17 cellular contexts compared by ENCODE assay signal in genomic region chr5:136025900-136026299, GRCh38. TPM values are rescaled to one million over a fixed set of nuclear protein-coding genes. Genes with fewer than 3 reads are reported as not detected.
DNase-seq lines count a peak whose midpoint lies in the region; ATAC-seq, FAIRE-seq and TF ChIP-seq lines count a peak whose summit lies in the region.
"Had no signal": no experiment of that assay in that cellular context is flagged by ENCODE, and none has a peak within 500 bp of the region (broad histone marks: within the 10 kb centered on the region; RNA-seq: fewer than 3 reads in every experiment).

No MANE protein-coding gene starts in this region.

- H3K9ac ChIP-seq in rectal smooth muscle tissue (ENCODE audit: low read length) = no peak overlapping the region
- H3K9ac ChIP-seq: neural progenitor cell had no signal

- FAIRE-seq in frontal cortex (lab: Jason Lieb, UNC) = no peak
- FAIRE-seq: A204.1 had no signal

- intact Hi-C loops in Right ventricle myocardium superior (cut with DNase I) = no loop called here
- intact Hi-C loops in cardiac septum (cut with DNase I) = no loop called here
- intact Hi-C loops in activated CD8-positive, alpha-beta T cell treated with anti-CD3 and anti-CD28 coated beads for 36 hours (cut with micrococcal nuclease) = no loop called here

- H3K27me3 Mint-ChIP-seq in activated CD8-positive, alpha-beta T cell treated with anti-CD3 and anti-CD28 coated beads for 36 hours = peaks cover 40% of the 10 kb centered on the region

- H3K27ac ChIP-seq in rectal smooth muscle tissue (ENCODE audit: low read depth, low read length) = peak overlapping the region; percentile 44
- H3K27ac ChIP-seq: breast epithelium, neural progenitor cell had no signal

- H3K4me3 Mint-ChIP-seq in activated CD8-positive, alpha-beta T cell treated with anti-CD3 and anti-CD28 coated beads for 36 hours = no peak overlapping the region
- H3K4me3 Mint-ChIP-seq: activated naive CD8-positive, alpha-beta T cell; CD4-positive, alpha-beta memory T cell; neural progenitor cell had no signal

- no peak for TF ChIP-seq CTCF in activated CD8-positive, alpha-beta T cell treated with anti-CD3 and anti-CD28 coated beads for 36 hours (IDR thresholded peaks at IDR 0.05)

- POLR2A ChIA-PET in activated CD8-positive, alpha-beta T cell treated with anti-CD3 and anti-CD28 coated beads for 36 hours (lab: Charles Lee) = no interaction called here

- DNase-seq in Right ventricle myocardium superior (no peak), cardiac septum (ENCODE audit: low spot score) (no peak), frontal cortex (ENCODE audit: low spot score in 2 of 2) (peak; percentile 31 to 44), epidermal melanocyte (ENCODE audit: insufficient read length, low spot score) (no peak)
- DNase-seq in activated CD8-positive, alpha-beta T cell treated with anti-CD3 and anti-CD28 coated beads for 36 hours = no peak
- DNase-seq: activated CD4-positive, alpha-beta T cell treated with anti-CD3 and anti-CD28 coated beads, Interleukin-2, amount 50 U/mL, for 1 hour; CD4-positive, alpha-beta memory T cell; effector CD4-positive, alpha-beta T cell; EL had no signal

- no peak overlapping the region for H3K27ac Mint-ChIP-seq in activated CD8-positive, alpha-beta T cell treated with anti-CD3 and anti-CD28 coated beads for 36 hours
- H3K27ac Mint-ChIP-seq: activated naive CD8-positive, alpha-beta T cell; neural progenitor cell had no signal

- no peak overlapping the region for H3K4me3 ChIP-seq in rectal smooth muscle tissue (ENCODE audit: low read length)
- H3K4me3 ChIP-seq: breast epithelium, neural progenitor cell had no signal

- H3K4me1 ChIP-seq in rectal smooth muscle tissue (ENCODE audit: control insufficient read depth, insufficient read depth, low read length) = peaks cover 11% of the 10 kb centered on the region

- CTCF ChIA-PET in activated CD8-positive, alpha-beta T cell treated with anti-CD3 and anti-CD28 coated beads for 36 hours (lab: Charles Lee) = interaction anchor here (0.7 to 1.6 kb wide), 4 partner anchors 11 to 48 kb away, joined by 3 to 5 read pairs (median 4); no protein-coding TSS in a partner anchor

- no peaks in the 10 kb centered on the region for H3K36me3 Mint-ChIP-seq in activated CD8-positive, alpha-beta T cell treated with anti-CD3 and anti-CD28 coated beads for 36 hours (ENCODE audit: low read depth)
- H3K36me3 Mint-ChIP-seq: activated naive CD8-positive, alpha-beta T cell; CD4-positive, alpha-beta memory T cell; neural progenitor cell had no signal

- no peaks in the 10 kb centered on the region for H3K4me1 Mint-ChIP-seq in activated CD8-positive, alpha-beta T cell treated with anti-CD3 and anti-CD28 coated beads for 36 hours (ENCODE audit: low read depth)

- no peaks in the 10 kb centered on the region for H3K27me3 ChIP-seq in rectal smooth muscle tissue (ENCODE audit: control insufficient read depth, insufficient read depth, low read length)
- H3K27me3 ChIP-seq: breast epithelium had no signal

- ATAC-seq in Right ventricle myocardium superior (ENCODE audit: poor library complexity) = peak; percentile 30
- no peak for ATAC-seq in activated CD8-positive, alpha-beta T cell treated with anti-CD3 and anti-CD28 coated beads for 36 hours
- ATAC-seq in HG03439 (IDR thresholded peaks at IDR 0.05; ENCODE audit: unreplicated experiment) = no peak
- no peak for ATAC-seq in GM21529 (IDR thresholded peaks at IDR 0.05; ENCODE audit: unreplicated experiment)
- ATAC-seq: Panc1 had no signal

- H3K36me3 ChIP-seq in rectal smooth muscle tissue (ENCODE audit: control insufficient read depth, insufficient read depth, low read length) = no peaks in the 10 kb centered on the region
- H3K36me3 ChIP-seq: breast epithelium, neural progenitor cell had no signal

- H3K9me3 Mint-ChIP-seq in activated CD8-positive, alpha-beta T cell treated with anti-CD3 and anti-CD28 coated beads for 36 hours = no peaks in the 10 kb centered on the region
- H3K9me3 Mint-ChIP-seq: CD4-positive, alpha-beta memory T cell had no signal

RNA-seq across cellular contexts. Expression of gene TGFBI, which starts 2.9 kb away (rescaled TPM):
- total RNA-seq in Right ventricle myocardium superior (49.9 TPM), cardiac septum (46.9 TPM), frontal cortex (4.9 TPM)
- total RNA-seq in activated CD8-positive, alpha-beta T cell treated with anti-CD3 and anti-CD28 coated beads for 36 hours = not detected

Comparison
In these comparisons a context has a peak if more than half of its experiments do, and no peak if none do; other contexts are left out.
1. DNase-seq: peak in frontal cortex (2 of 2); none in Right ventricle myocardium superior (single experiment), cardiac septum (single experiment), epidermal melanocyte (single experiment) and activated CD8-positive, alpha-beta T cell treated with anti-CD3 and anti-CD28 coated beads for 36 hours (single experiment).